In the genomic region with DNA sequence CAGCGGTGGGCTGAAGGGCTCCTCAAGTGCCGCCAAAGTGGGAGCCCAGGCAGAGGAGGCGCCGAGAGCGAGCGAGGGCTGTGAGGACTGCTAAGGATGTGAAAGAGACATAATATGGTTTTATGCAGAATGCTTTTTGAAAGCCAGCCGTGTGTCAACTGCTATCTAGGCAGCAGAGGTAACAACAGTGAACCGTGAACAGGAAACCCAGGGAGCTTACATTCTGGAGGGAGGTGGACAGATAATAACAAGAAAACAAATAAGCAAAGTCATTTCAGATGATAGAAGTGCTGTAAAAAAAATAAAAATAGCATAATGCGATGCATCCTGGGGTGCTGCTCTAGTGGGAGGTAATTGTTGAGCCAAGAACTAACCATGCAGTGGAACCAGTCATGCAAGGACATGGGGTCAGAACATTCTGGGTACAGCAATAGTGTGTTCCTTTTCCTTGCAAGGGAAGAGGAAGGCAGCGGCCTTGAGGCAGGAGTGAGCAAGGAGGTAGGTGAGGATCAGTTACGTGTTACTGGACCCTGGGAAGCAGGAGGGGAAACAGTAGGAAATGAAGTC, we compare ENCODE assay signal across 19 cellular contexts.
"Had no signal": no experiment of that assay in that cellular context is flagged by ENCODE, and none has a peak within 500 bp of the region (broad histone marks: within the 10 kb centered on the region; RNA-seq: fewer than 3 reads in every experiment).

No MANE protein-coding gene starts in this region.

- H3K27me3 Mint-ChIP-seq: stimulated activated naive CD8-positive, alpha-beta T cell treated with anti-CD3 and anti-CD28 coated beads, Interleukin-15, Interleukin-2, amounts not matched to agents 100 ng/mL and 50 ng/mL, for 24 hours had no signal

- H3K27ac Mint-ChIP-seq: activated CD8-positive, alpha-beta T cell treated with anti-CD3 and anti-CD28 coated beads, Interleukin-2, amount 10 ng/mL, durations not matched to agents 7 days and 5 days; activated T-helper 1 cell treated with anti-CD3 and anti-CD28 coated beads, Interleukin-12 subunit alpha, Interleukin-12 subunit beta, Interleukin-2, Interleukin-4 antibody, amounts not matched to agents 30 ng/mL and 10 ng/mL and 1 ng/mL, durations not matched to agents 14 hours and 24 hours and 36 hours; natural killer cell; stimulated activated naive CD8-positive, alpha-beta T cell treated with anti-CD3 and anti-CD28 coated beads, Interleukin-15, Interleukin-2, amounts not matched to agents 100 ng/mL and 50 ng/mL, for 24 hours had no signal

- H3K27ac ChIP-seq: prostate gland had no signal

- H3K36me3 Mint-ChIP-seq: natural killer cell had no signal

- ATAC-seq: activated CD8-positive, alpha-beta T cell treated with anti-CD3 and anti-CD28 coated beads, Interleukin-2, amount 10 ng/mL, durations not matched to agents 7 days and 5 days; esophagus mucosa; mucosa of descending colon; natural killer cell; sciatic nerve had no signal

- H3K36me3 ChIP-seq: prostate gland had no signal

- H3K4me1 ChIP-seq: prostate gland had no signal

- H3K4me3 Mint-ChIP-seq: activated CD8-positive, alpha-beta T cell treated with anti-CD3 and anti-CD28 coated beads, Interleukin-2, amount 10 ng/mL, durations not matched to agents 7 days and 5 days; activated T-helper 1 cell treated with anti-CD3 and anti-CD28 coated beads, Interleukin-12 subunit alpha, Interleukin-12 subunit beta, Interleukin-2, Interleukin-4 antibody, amounts not matched to agents 30 ng/mL and 10 ng/mL and 1 ng/mL, durations not matched to agents 14 hours and 24 hours and 36 hours; natural killer cell; stimulated activated naive CD8-positive, alpha-beta T cell treated with anti-CD3 and anti-CD28 coated beads, Interleukin-15, Interleukin-2, amounts not matched to agents 100 ng/mL and 50 ng/mL, for 24 hours had no signal

- FAIRE-seq: bronchial epithelial cell, endometrium, urothelium cell line had no signal

- H3K4me3 ChIP-seq: mucosa of descending colon, prostate gland had no signal

- DNase-seq: activated CD4-positive, alpha-beta T cell treated with anti-CD3 and anti-CD28 coated beads for 4 hours; activated CD8-positive, alpha-beta memory T cell treated with anti-CD3 and anti-CD28 coated beads, Interleukin-2, amount 50 U/mL, for 48 hours; activated CD8-positive, alpha-beta T cell treated with anti-CD3 and anti-CD28 coated beads, Interleukin-2, amount 10 ng/mL, durations not matched to agents 7 days and 5 days; activated naive CD4-positive, alpha-beta T cell; aorta; head of caudate nucleus; mammary epithelial cell; mucosa of descending colon; natural killer cell; stimulated activated CD4-positive, alpha-beta T cell treated with anti-CD3 and anti-CD28 coated beads, Interleukin-2, amount 100 ng/mL, for 24 hours; T-helper 9 cell had no signal

- H3K9me3 ChIP-seq: mucosa of descending colon, prostate gland had no signal

- H3K9me3 Mint-ChIP-seq: natural killer cell; stimulated activated naive CD8-positive, alpha-beta T cell treated with anti-CD3 and anti-CD28 coated beads, Interleukin-15, Interleukin-2, amounts not matched to agents 100 ng/mL and 50 ng/mL, for 24 hours had no signal
